In the genomic region with DNA sequence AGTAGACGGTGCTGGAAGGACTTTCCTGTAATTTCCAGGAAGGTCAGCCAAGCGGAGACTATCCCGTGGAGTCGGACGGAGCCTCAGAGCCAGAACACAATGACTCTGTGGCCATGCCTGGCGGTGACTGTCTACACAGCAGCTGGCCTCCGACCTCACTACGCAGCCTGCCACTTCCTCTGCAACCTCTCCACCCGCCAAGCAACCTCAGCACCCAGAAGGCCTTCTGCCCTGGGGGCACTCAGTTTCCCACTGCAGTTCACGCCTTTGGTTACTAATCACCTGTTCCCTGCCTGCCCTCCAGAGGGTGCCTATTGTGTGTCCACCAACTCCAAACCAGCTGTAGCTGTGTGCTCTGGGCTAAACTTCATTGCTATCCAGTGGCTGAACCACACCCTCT, we compare ENCODE assay signal across 30 cellular contexts. TPM values are rescaled to one million over a fixed set of nuclear protein-coding genes. Genes with fewer than 3 reads are reported as not detected.
A peak's percentile ranks its signal among the peaks of the same experiment; 100 is the strongest.
DNase-seq lines count a peak whose midpoint lies in the region; ATAC-seq and TF ChIP-seq lines count a peak whose summit lies in the region.
"Had no signal": no experiment of that assay in that cellular context is flagged by ENCODE, and none has a peak within 500 bp of the region (broad histone marks: within the 10 kb centered on the region; RNA-seq: fewer than 3 reads in every experiment).

No MANE protein-coding gene starts in this region.

- H3K27ac ChIP-seq in foreskin keratinocyte (no peak overlapping the region), psoas muscle (peak overlapping the region; percentile 9)
- H3K27ac ChIP-seq: 22Rv1, ascending aorta, C4-2B, colonic mucosa, GM23248, thoracic aorta had no signal

- TF ChIP-seq CTCF in foreskin keratinocyte (conservative IDR thresholded peaks at IDR 0.05), result peak; percentile 7
- no peak for TF ChIP-seq CTCF in psoas muscle (IDR thresholded peaks at IDR 0.05)

- peak; percentile 37 for DNase-seq in NCI-H146 (lab: John Stamatoyannopoulos, UW)
- DNase-seq in NCI-H146 treated with DMSO at 0.1 percent for 48 hours (lab: John Stamatoyannopoulos, UW; ENCODE audit: unreplicated experiment), result no peak
- DNase-seq in foreskin keratinocyte, result no peak
- peak in 1 of 2 donors; percentile 52 for DNase-seq in psoas muscle
- no peak for DNase-seq in NOMO-1 (lab: John Stamatoyannopoulos, UW; ENCODE audit: unreplicated experiment in 2 of 2)
- DNase-seq in MG63, result no peak
- DNase-seq: activated B cell treated with CpG ODN at 0.5 μM for 24 hours; activated CD4-positive, alpha-beta T cell treated with anti-CD3 and anti-CD28 coated beads, Interleukin-2, amount 10 ng/mL, durations not matched to agents 7 days and 5 days; activated gamma-delta T cell treated with Interleukin-2 at 50 U/mL for 16 hours; activated T-cell treated with anti-CD3 and anti-CD28 coated beads, Interleukin-2, amount 50 U/mL, for 24 hours; Calu3; colonic mucosa; DMS79; effector memory CD4-positive, alpha-beta T cell; GF-D8; GM23248; islet precursor cell; naive thymus-derived CD8-positive, alpha-beta T cell; NCI-H1436; NCI-H345; nucleus accumbens; stimulated activated CD4-positive, alpha-beta T cell treated with anti-CD3 and anti-CD28 coated beads, Interleukin-2, amount 100 ng/mL, for 24 hours; stimulated activated CD8-positive, alpha-beta memory T cell treated with anti-CD3 and anti-CD28 coated beads, Interleukin-4, amount 100 ng/mL, for 48 hours; T-helper 1 cell had no signal

- intact Hi-C loops in psoas muscle (cut with DNase I), result no loop called here

- no peaks in the 10 kb centered on the region for H3K9me3 ChIP-seq in psoas muscle
- H3K9me3 ChIP-seq in MG63, result 0 out of 2 replicates have a peak, but pooled peaks cover 4% of the 10 kb centered on the region
- H3K9me3 ChIP-seq: ascending aorta, colonic mucosa, thoracic aorta had no signal

- ATAC-seq in foreskin keratinocyte (peak; percentile 19), psoas muscle (peak; percentile 21 to 42 (median 32)), HG03521 (IDR thresholded peaks at IDR 0.05; ENCODE audit: unreplicated experiment) (no peak)
- ATAC-seq: naive thymus-derived CD8-positive, alpha-beta T cell had no signal

- H3K36me3 ChIP-seq in psoas muscle (ENCODE audit: insufficient read depth in 1 of 2, low read depth in 1 of 2), result no peaks in the 10 kb centered on the region
- H3K36me3 ChIP-seq in MG63, result no peaks in the 10 kb centered on the region
- H3K36me3 ChIP-seq: ascending aorta, colonic mucosa, thoracic aorta had no signal

- 40 to 56% (median 49%) methylated on average over 9 to 10 of the region's 10 CpGs for WGBS in psoas muscle, 3 donors

- H3K4me3 ChIP-seq in psoas muscle (no peak overlapping the region), MG63 (no peak overlapping the region)
- H3K4me3 ChIP-seq: ascending aorta, colonic mucosa, GM23248, thoracic aorta had no signal

- H3K4me1 ChIP-seq in foreskin keratinocyte, result no peaks in the 10 kb centered on the region
- H3K4me1 ChIP-seq in psoas muscle, result peaks cover 39% of the 10 kb centered on the region
- H3K4me1 ChIP-seq: ascending aorta had no signal

- H3K27me3 ChIP-seq in foreskin keratinocyte (peaks cover 3% of the 10 kb centered on the region), psoas muscle (ENCODE audit: insufficient read depth in 3 of 3, low read length in 2 of 3) (no peaks in the 10 kb centered on the region), MG63 (no peaks in the 10 kb centered on the region)
- H3K27me3 ChIP-seq: ascending aorta, colonic mucosa had no signal

TF ChIP-seq in PFSK-1, 5 proteins besides CTCF, POLR2A, EP300 and RAD21:
- TF ChIP-seq FOXP2 (optimal IDR thresholded peaks at IDR 0.05; ENCODE audit: borderline replicate concordance, extremely low read depth, extremely low read length, insufficient read depth), result peak; percentile 79
- TF ChIP-seq, protein P1, sequence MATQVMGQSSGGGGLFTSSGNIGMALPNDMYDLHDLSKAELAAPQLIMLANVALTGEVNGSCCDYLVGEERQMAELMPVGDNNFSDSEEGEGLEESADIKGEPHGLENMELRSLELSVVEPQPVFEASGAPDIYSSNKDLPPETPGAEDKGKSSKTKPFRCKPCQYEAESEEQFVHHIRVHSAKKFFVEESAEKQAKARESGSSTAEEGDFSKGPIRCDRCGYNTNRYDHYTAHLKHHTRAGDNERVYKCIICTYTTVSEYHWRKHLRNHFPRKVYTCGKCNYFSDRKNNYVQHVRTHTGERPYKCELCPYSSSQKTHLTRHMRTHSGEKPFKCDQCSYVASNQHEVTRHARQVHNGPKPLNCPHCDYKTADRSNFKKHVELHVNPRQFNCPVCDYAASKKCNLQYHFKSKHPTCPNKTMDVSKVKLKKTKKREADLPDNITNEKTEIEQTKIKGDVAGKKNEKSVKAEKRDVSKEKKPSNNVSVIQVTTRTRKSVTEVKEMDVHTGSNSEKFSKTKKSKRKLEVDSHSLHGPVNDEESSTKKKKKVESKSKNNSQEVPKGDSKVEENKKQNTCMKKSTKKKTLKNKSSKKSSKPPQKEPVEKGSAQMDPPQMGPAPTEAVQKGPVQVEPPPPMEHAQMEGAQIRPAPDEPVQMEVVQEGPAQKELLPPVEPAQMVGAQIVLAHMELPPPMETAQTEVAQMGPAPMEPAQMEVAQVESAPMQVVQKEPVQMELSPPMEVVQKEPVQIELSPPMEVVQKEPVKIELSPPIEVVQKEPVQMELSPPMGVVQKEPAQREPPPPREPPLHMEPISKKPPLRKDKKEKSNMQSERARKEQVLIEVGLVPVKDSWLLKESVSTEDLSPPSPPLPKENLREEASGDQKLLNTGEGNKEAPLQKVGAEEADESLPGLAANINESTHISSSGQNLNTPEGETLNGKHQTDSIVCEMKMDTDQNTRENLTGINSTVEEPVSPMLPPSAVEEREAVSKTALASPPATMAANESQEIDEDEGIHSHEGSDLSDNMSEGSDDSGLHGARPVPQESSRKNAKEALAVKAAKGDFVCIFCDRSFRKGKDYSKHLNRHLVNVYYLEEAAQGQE (IDR thresholded peaks at IDR 0.05; ENCODE audit: insufficient read depth in 1 of 2, low read depth in 2 of 2, low read length in 2 of 2), result no peak

RNA-seq across cellular contexts. Expression of a gene that starts 44.0 kb away (rescaled TPM):
- polyA plus RNA-seq in PFSK-1 (2012; ENCODE audit: insufficient read length, low read depth), result 29.9 TPM
- total RNA-seq in foreskin keratinocyte (36.4 and 39.5 TPM in 2 replicates), psoas muscle (10 to 100 TPM; 34.8 to 46.9 (median 41.3) TPM)
- polyA plus RNA-seq in foreskin keratinocyte (36.8 and 37.5 TPM in 2 replicates), psoas muscle (10 to 100 TPM; 30.4 to 69.6 (median 59.2) TPM)
- 32.8 and 51.4 TPM in 2 replicates for total RNA-seq in MG63 (2014; rRNA removed; shearing (Covaris generic); ENCODE audit: low replicate concordance)
